Comparison of ENCODE assay signal across 8 cellular contexts in genomic region chr10:49187950-49188761, GRCh38. TPM values are rescaled to one million over a fixed set of nuclear protein-coding genes. Genes with fewer than 3 reads are reported as not detected.
DNase-seq lines count a peak whose midpoint lies in the region; ATAC-seq and TF ChIP-seq lines count a peak whose summit lies in the region.

Gene TMEM273 (minus strand): TSS chr10:49188391. CDS start chr10:49188336, 55 bp downstream.

- peak within 1 kb of the TSS; percentile 57 for H3K4me3 Mint-ChIP-seq in activated CD4-positive, alpha-beta T cell treated with anti-CD3 and anti-CD28 coated beads for 36 hours

- peaks cover 23% of the 10 kb centered on the region for H3K4me1 Mint-ChIP-seq in activated CD4-positive, alpha-beta T cell treated with anti-CD3 and anti-CD28 coated beads for 36 hours

- CTCF ChIA-PET in activated CD4-positive, alpha-beta T cell treated with anti-CD3 and anti-CD28 coated beads for 36 hours (lab: Charles Lee), result no interaction called here

- POLR2A ChIA-PET in activated CD4-positive, alpha-beta T cell treated with anti-CD3 and anti-CD28 coated beads for 36 hours (lab: Charles Lee), result no interaction called here

- peak; percentile 41 for TF ChIP-seq CTCF in neutrophil (IDR thresholded peaks at IDR 0.05)

- H3K36me3 Mint-ChIP-seq in activated CD4-positive, alpha-beta T cell treated with anti-CD3 and anti-CD28 coated beads for 36 hours (ENCODE audit: low read depth), result peaks cover 3% of the 10 kb centered on the region

- ATAC-seq in activated CD4-positive, alpha-beta T cell treated with anti-CD3 and anti-CD28 coated beads for 36 hours, result peak; percentile 59
- peak; percentile 57 for ATAC-seq in HG02970 (IDR thresholded peaks at IDR 0.05; ENCODE audit: low FRiP score, unreplicated experiment)

- H3K27ac Mint-ChIP-seq in activated CD4-positive, alpha-beta T cell treated with anti-CD3 and anti-CD28 coated beads for 36 hours, result peak within 1 kb of the TSS; percentile 68

- peaks cover 78 to 80% of the 10 kb centered on the region in 2 experiments for H3K4me1 ChIP-seq in neutrophil (ENCODE audit: control insufficient read depth in 1 of 2, insufficient read depth in 1 of 2, low read depth in 1 of 2, low read length in 1 of 2)

- H3K27me3 ChIP-seq in neutrophil, result no peaks in the 10 kb centered on the region

- peaks cover 23% of the 10 kb centered on the region for H3K27me3 Mint-ChIP-seq in activated CD4-positive, alpha-beta T cell treated with anti-CD3 and anti-CD28 coated beads for 36 hours

- intact Hi-C loops in activated CD4-positive, alpha-beta T cell treated with anti-CD3 and anti-CD28 coated beads for 36 hours (cut with DNase I, micrococcal nuclease), result no loop called here

- H3K4me3 ChIP-seq in neutrophil (ENCODE audit: low read depth in 1 of 2, low read length in 1 of 2), result peak within 1 kb of the TSS; percentile 54 to 69

- DNase-seq in activated CD4-positive, alpha-beta T cell treated with anti-CD3 and anti-CD28 coated beads for 36 hours, result peak; percentile 48
- DNase-seq in activated CD4-positive, alpha-beta T cell treated with anti-CD3 and anti-CD28 coated beads, Interleukin-2, amount 50 U/mL, for 4 hours, result no peak
- peak; percentile 68 for DNase-seq in RPMI8226
- peak; percentile 46 for DNase-seq in ecto neural progenitor cell (ENCODE audit: low spot score)
- DNase-seq in hepatic stellate cell (ENCODE audit: low spot score), result no peak
- no peak for DNase-seq in NCI-H1930 (lab: John Stamatoyannopoulos, UW)

- H3K36me3 ChIP-seq in neutrophil, result no peaks in the 10 kb centered on the region

- H3K9me3 Mint-ChIP-seq in activated CD4-positive, alpha-beta T cell treated with anti-CD3 and anti-CD28 coated beads for 36 hours (ENCODE audit: low read depth), result no peaks in the 10 kb centered on the region

- H3K9me3 ChIP-seq in neutrophil, result no peaks in the 10 kb centered on the region

- peak within 1 kb of the TSS; percentile 92 for H3K27ac ChIP-seq in neutrophil

RNA-seq across cellular contexts. Expression of gene TMEM273, which starts in this region (rescaled TPM):
- total RNA-seq in activated CD4-positive, alpha-beta T cell treated with anti-CD3 and anti-CD28 coated beads for 36 hours, result 10 to 100 TPM; 26.5 to 28.0 TPM

Comparison
In these comparisons a context has a peak if more than half of its experiments do, and no peak if none do; other contexts are left out.
1. DNase-seq: peak in activated CD4-positive, alpha-beta T cell treated with anti-CD3 and anti-CD28 coated beads for 36 hours (single experiment), RPMI8226 (single experiment) and ecto neural progenitor cell (single experiment); none in activated CD4-positive, alpha-beta T cell treated with anti-CD3 and anti-CD28 coated beads, Interleukin-2, amount 50 U/mL, for 4 hours (0 of 2), hepatic stellate cell (single experiment) and NCI-H1930 (0 of 2).